22 cellular contexts compared by ENCODE assay signal in the genomic region with DNA sequence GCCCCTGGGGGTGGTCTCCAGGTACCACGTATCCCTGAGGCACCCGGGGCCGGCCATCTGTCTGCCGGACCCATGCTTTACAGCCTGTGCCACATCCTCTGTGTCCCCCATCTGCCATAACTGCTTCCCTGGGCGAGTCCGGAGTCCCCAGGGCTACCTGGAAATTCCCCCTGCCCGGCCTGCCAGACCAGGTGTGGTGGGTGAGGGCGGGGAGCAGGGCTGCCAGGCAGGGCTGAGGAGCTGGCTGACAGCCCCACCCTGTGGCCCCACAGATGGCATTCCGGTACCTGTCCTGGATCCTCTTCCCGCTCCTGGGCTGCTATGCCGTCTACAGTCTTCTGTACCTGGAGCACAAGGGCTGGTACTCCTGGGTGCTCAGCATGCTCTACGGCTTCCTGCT. TPM values are rescaled to one million over a fixed set of nuclear protein-coding genes. Genes with fewer than 3 reads are reported as not detected.
DNase-seq lines count a peak whose midpoint lies in the region; ATAC-seq, FAIRE-seq and TF ChIP-seq lines count a peak whose summit lies in the region.
"Had no signal": no experiment of that assay in that cellular context is flagged by ENCODE, and none has a peak within 500 bp of the region (broad histone marks: within the 10 kb centered on the region; RNA-seq: fewer than 3 reads in every experiment).

No MANE protein-coding gene starts in this region.

- no TSS peak for BruUV-seq in GM12878 (replicated peaks; lab: Mats Ljungman, UMichigan)

- H3K9me3 ChIP-seq in OCI-LY1 (ENCODE audit: low read length) = no peaks in the 10 kb centered on the region
- H3K9me3 ChIP-seq in GM12878 (replicated peaks; ENCODE audit: control insufficient read depth, insufficient read depth, low read length) = no peaks in the 10 kb centered on the region
- no peaks in the 10 kb centered on the region for H3K9me3 ChIP-seq in sigmoid colon
- no peaks in the 10 kb centered on the region for H3K9me3 ChIP-seq in upper lobe of right lung
- H3K9me3 ChIP-seq: A549, BLaER1 had no signal

- no peak for ATAC-seq in activated CD8-positive, alpha-beta memory T cell treated with anti-CD3 and anti-CD28 coated beads, Interleukin-2, amount 10 ng/mL, durations not matched to agents 7 days and 5 days
- ATAC-seq in GM12878 = peak; percentile 41
- ATAC-seq in upper lobe of right lung = no peak
- no peak for ATAC-seq in HG02840 (IDR thresholded peaks at IDR 0.05; ENCODE audit: low FRiP score, unreplicated experiment)
- ATAC-seq: A549, HCT116 had no signal

- H3K4me1 Mint-ChIP-seq in activated CD8-positive, alpha-beta memory T cell treated with anti-CD3 and anti-CD28 coated beads, Interleukin-2, amount 10 ng/mL, durations not matched to agents 7 days and 5 days = no peaks in the 10 kb centered on the region

- TF ChIP-seq EP300 in GM12878 (IDR thresholded peaks at IDR 0.05; ENCODE audit: borderline replicate concordance in 1 of 2, control insufficient read depth in 1 of 2, low read depth in 2 of 2, low read length in 2 of 2) (no peak), sigmoid colon (IDR thresholded peaks at IDR 0.05) (no peak)

- peak; percentile 29; the same call in 1 of the 2 replicates for TF ChIP-seq POLR2A in GM12878 (IDR thresholded peaks at IDR 0.05; ENCODE audit: low read depth, low read length)
- no peak for TF ChIP-seq POLR2A in sigmoid colon (IDR thresholded peaks at IDR 0.05)

- peak overlapping the region; percentile 46 for H3K27ac Mint-ChIP-seq in activated CD8-positive, alpha-beta memory T cell treated with anti-CD3 and anti-CD28 coated beads, Interleukin-2, amount 10 ng/mL, durations not matched to agents 7 days and 5 days
- H3K27ac Mint-ChIP-seq: HFFc6 had no signal

- SMC1A ChIA-PET in GM12878 (lab: Charles Lee; ENCODE audit: uncharacterized antibody, unreplicated experiment) = interaction anchor here (0.6 to 1.1 kb wide), 2 partner anchors 40 to 61 kb away, joined by 3 to 4 read pairs; no protein-coding TSS in a partner anchor

- peaks cover 2% of the 10 kb centered on the region for H3K36me3 Mint-ChIP-seq in activated CD8-positive, alpha-beta memory T cell treated with anti-CD3 and anti-CD28 coated beads, Interleukin-2, amount 10 ng/mL, durations not matched to agents 7 days and 5 days

- POLR2A ChIA-PET in GM12878 (lab: Charles Lee) = interaction anchor here (0.5 to 4.1 kb wide), 4 partner anchors 10 to 146 kb away, joined by 3 to 24 read pairs (median 4); a partner anchor contains a TSS

- H4K20me1 ChIP-seq in OCI-LY1 (ENCODE audit: insufficient read depth, low read length) (no peaks in the 10 kb centered on the region), GM12878 (ENCODE audit: control insufficient read depth, insufficient read depth) (no peaks in the 10 kb centered on the region)

- H3F3A ChIP-seq in OCI-LY1 (ENCODE audit: insufficient read depth, low read length) = no peaks in the 10 kb centered on the region

- no peaks in the 10 kb centered on the region for H3K27me3 Mint-ChIP-seq in activated CD8-positive, alpha-beta memory T cell treated with anti-CD3 and anti-CD28 coated beads, Interleukin-2, amount 10 ng/mL, durations not matched to agents 7 days and 5 days
- H3K27me3 Mint-ChIP-seq: CD4-positive, alpha-beta memory T cell had no signal

- H3K4me3 ChIP-seq in OCI-LY1 (ENCODE audit: low read depth, low read length, poor library complexity, severe bottlenecking) (no peak overlapping the region), GM12878 (no peak overlapping the region), sigmoid colon (no peak overlapping the region), upper lobe of right lung (no peak overlapping the region)
- H3K4me3 ChIP-seq: A549, BLaER1 had no signal

- CTCF ChIA-PET in activated CD8-positive, alpha-beta memory T cell treated with anti-CD3 and anti-CD28 coated beads, Interleukin-2, amount 10 ng/mL, durations not matched to agents 7 days and 5 days (lab: Charles Lee) = interaction anchor here (1.4 kb wide), 1 partner anchor 11 kb away, joined by 3 read pairs; a partner anchor contains a TSS
- CTCF ChIA-PET in GM12878 (lab: Yijun Ruan, JAX) = interaction anchor here (3.0 to 3.5 kb wide), 2 partner anchors 10 to 68 kb away, joined by 17 to 70 read pairs; a partner anchor contains a TSS

- H3K27ac ChIP-seq in OCI-LY1 (ENCODE audit: low read depth, low read length, poor library complexity, severe bottlenecking) (peak overlapping the region; percentile 73), GM12878 (ENCODE audit: control insufficient read depth, insufficient read depth) (peak overlapping the region; percentile 1), sigmoid colon (no peak overlapping the region), upper lobe of right lung (no peak overlapping the region)
- H3K27ac ChIP-seq: 22Rv1, A549, BLaER1 had no signal

- no peak overlapping the region for H3K4me3 Mint-ChIP-seq in activated CD8-positive, alpha-beta memory T cell treated with anti-CD3 and anti-CD28 coated beads, Interleukin-2, amount 10 ng/mL, durations not matched to agents 7 days and 5 days
- H3K4me3 Mint-ChIP-seq: CD14-positive monocyte; CD4-positive, alpha-beta memory T cell; HFFc6 had no signal

- in situ Hi-C loops in GM12878 (cut with MboI) = no loop called here

- H3K36me3 ChIP-seq in OCI-LY1 (ENCODE audit: insufficient read depth, low read length) = peaks cover 45% of the 10 kb centered on the region
- peaks cover 0 to 32% of the 10 kb centered on the region in 2 experiments; a peak in 3 of 4 replicates for H3K36me3 ChIP-seq in GM12878 (ENCODE audit: control insufficient read depth in 2 of 2, insufficient read depth in 2 of 2, low read length in 1 of 2)
- H3K36me3 ChIP-seq in sigmoid colon = peaks cover 13 to 66% (median 43%) of the 10 kb centered on the region in 4 donors
- peaks cover 60% of the 10 kb centered on the region for H3K36me3 ChIP-seq in upper lobe of right lung

- no peak for TF ChIP-seq RAD21 in GM12878 (IDR thresholded peaks at IDR 0.05; ENCODE audit: insufficient read depth, low read depth, low read length)

- H2AFZ ChIP-seq in OCI-LY1 (ENCODE audit: low read length) (no peak overlapping the region), GM12878 (ENCODE audit: control insufficient read depth, low read depth, low read length) (no peak overlapping the region)

- no peak for DNase-seq in activated CD8-positive, alpha-beta memory T cell treated with anti-CD3 and anti-CD28 coated beads, Interleukin-2, amount 10 ng/mL, durations not matched to agents 7 days and 5 days
- DNase-seq in activated CD8-positive, alpha-beta memory T cell treated with anti-CD3 and anti-CD28 coated beads for 24 hours = no peak
- DNase-seq in GM12878 (ENCODE audit: low read depth, low spot score) = no peak
- DNase-seq in sigmoid colon = peak; percentile 60
- DNase-seq in upper lobe of right lung = no peak
- no peak for DNase-seq in NCI-H2227 (lab: John Stamatoyannopoulos, UW; ENCODE audit: unreplicated experiment)
- DNase-seq: DMS153, DMS79, GF-D8, GOT3, HFFc6 had no signal

- WGBS in GM12878 (ENCODE audit: insufficient coverage, insufficient replicate concordance, low lambda C conversion rate, missing lambda C conversion rate) = 56% methylated on average over 12 of the region's 12 CpGs
- WGBS in sigmoid colon, 2 donors = 59 to 77% methylated on average over 12 of the region's 12 CpGs

- no peak for TF ChIP-seq CTCF in OCI-LY1 (IDR thresholded peaks at IDR 0.05; ENCODE audit: low read length)
- TF ChIP-seq CTCF in GM12878 (IDR thresholded peaks at IDR 0.05 in 2 of 3, conservative IDR thresholded peaks at IDR 0.05 in 1 of 3; ENCODE audit: control insufficient read depth in 2 of 3, extremely low read depth in 1 of 3, insufficient read depth in 1 of 3, low read depth in 3 of 3, low read length in 3 of 3) = 0 out of 6 replicates have a peak, but pooled peaks of 1 of the 3 experiments have one; percentile 7
- TF ChIP-seq CTCF in sigmoid colon (IDR thresholded peaks at IDR 0.05) = no peak
- TF ChIP-seq CTCF in upper lobe of right lung (IDR thresholded peaks at IDR 0.05) = no peak

- RAD21 ChIA-PET in GM12878 (lab: Charles Lee; ENCODE audit: unreplicated experiment) = interaction anchor here (1.5 to 3.5 kb wide), 2 partner anchors 49 to 69 kb away, joined by 5 to 16 read pairs; a partner anchor contains a TSS

- H3K4me1 ChIP-seq in OCI-LY1 (ENCODE audit: insufficient read depth, low read length, severe bottlenecking) (peaks cover 40% of the 10 kb centered on the region), GM12878 (ENCODE audit: control insufficient read depth, insufficient read depth, low read length) (peaks cover 12% of the 10 kb centered on the region), sigmoid colon (peaks cover 0 to 2% (median 0%) of the 10 kb centered on the region in 4 donors), upper lobe of right lung (no peaks in the 10 kb centered on the region)
- H3K4me1 ChIP-seq: A549 had no signal

- no peaks in the 10 kb centered on the region for H3K9me3 Mint-ChIP-seq in activated CD8-positive, alpha-beta memory T cell treated with anti-CD3 and anti-CD28 coated beads, Interleukin-2, amount 10 ng/mL, durations not matched to agents 7 days and 5 days (ENCODE audit: low read depth)
- H3K9me3 Mint-ChIP-seq: CD14-positive monocyte; CD4-positive, alpha-beta memory T cell; HFFc6 had no signal

- intact Hi-C loops in GM12878 (cut with micrococcal nuclease; ENCODE audit: unreplicated experiment) = no loop called here
- intact Hi-C loops in sigmoid colon (cut with DNase I) = no loop called here
- intact Hi-C loops in upper lobe of right lung (cut with DNase I) = no loop called here

- no peaks in the 10 kb centered on the region for H3K79me2 ChIP-seq in OCI-LY1 (ENCODE audit: insufficient read depth, low read length)
- H3K79me2 ChIP-seq in GM12878 (ENCODE audit: control insufficient read depth, insufficient read depth, low read length) = no peaks in the 10 kb centered on the region

- no peak overlapping the region for H3K4me2 ChIP-seq in OCI-LY1 (ENCODE audit: low read length)
- no peak overlapping the region for H3K4me2 ChIP-seq in GM12878 (ENCODE audit: control insufficient read depth, insufficient read depth)
- H3K4me2 ChIP-seq: A549, BLaER1 had no signal

- H3K9me2 ChIP-seq in OCI-LY1 (ENCODE audit: low read depth, low read length) = no peaks in the 10 kb centered on the region

- H3K9ac ChIP-seq in OCI-LY1 (ENCODE audit: low read length) (no peak overlapping the region), GM12878 (ENCODE audit: control insufficient read depth, insufficient read depth, low read length) (no peak overlapping the region)
- H3K9ac ChIP-seq: BLaER1 had no signal

- no peaks in the 10 kb centered on the region for H3K27me3 ChIP-seq in OCI-LY1 (ENCODE audit: insufficient read depth, low read length)
- H3K27me3 ChIP-seq in GM12878 (replicated peaks in 1 of 2; ENCODE audit: control insufficient read depth in 2 of 2, insufficient read depth in 2 of 2, low read length in 1 of 2) = no peaks in the 10 kb centered on the region
- no peaks in the 10 kb centered on the region for H3K27me3 ChIP-seq in sigmoid colon
- H3K27me3 ChIP-seq in upper lobe of right lung = no peaks in the 10 kb centered on the region
- H3K27me3 ChIP-seq: BLaER1 had no signal

- no peak for FAIRE-seq in GM12878 (lab: Jason Lieb, UNC)
- FAIRE-seq: A549, GM12891, GM18507 had no signal

RNA-seq across cellular contexts. Expression of a gene that starts 10.3 kb away (rescaled TPM):
- 10 to 100 TPM; 22.4 to 58.8 TPM for total RNA-seq in activated CD8-positive, alpha-beta memory T cell treated with anti-CD3 and anti-CD28 coated beads, Interleukin-2, amount 10 ng/mL, durations not matched to agents 7 days and 5 days
- 26.2 and 27.0 TPM in 2 replicates for total RNA-seq in GM12878 (2013; cell fraction: nucleolus; rRNA removed)
- total RNA-seq in GM12878 (2014; rRNA removed) (14.6 and 22.8 TPM in 2 replicates), GM12878 (2014; rRNA removed; fragmentation: Illumina TruSeq; extraction: Trizol) (8.4 and 9.1 TPM in 2 replicates), GM12878 (2021) (43.4 and 43.8 TPM in 2 replicates), sigmoid colon (10 to 100 TPM in 1 of 4 donors, 1 to 10 TPM in 3; 3.2 to 16.7 (median 4.1) TPM), upper lobe of right lung (17.5 TPM)
- polyA plus RNA-seq in GM12878 (2011; ENCODE audit: low read depth) = 7.3 TPM
- polyA plus RNA-seq in GM12878 (2011; rRNA removed) (9.9 and 20.6 TPM in 2 replicates), GM12878 (2014; fragmentation: Illumina TruSeq; extraction: Trizol) (3.6 and 5.6 TPM in 2 replicates), GM12878 (2014; fragmentation: Nextera tagmentation; extraction: Ambion mirVana) (1 to 10 TPM in 1 of 2 experiments, under 1 TPM in 1; 0.66 to 3.2 TPM), GM12878 (2014; rRNA removed) (27.9 and 38.9 TPM in 2 replicates), GM12878 (2016; fragmentation: Nextera tagmentation; extraction: Ambion mirVana) (10 to 100 TPM; 11.1 to 14.5 TPM), sigmoid colon (10 to 100 TPM; 21.0 to 50.2 (median 30.0) TPM)
- polyA plus RNA-seq in GM12878 (2011; cell fraction: cytosol; rRNA removed) = 34.4 and 43.0 TPM in 2 replicates
- polyA plus RNA-seq in GM12878 (2011; cell fraction: nucleus; rRNA removed) = 42.0 and 52.3 TPM in 2 replicates
- polyA plus RNA-seq in GM12878 (2012) = 27.3 and 32.8 TPM in 2 replicates
- polyA minus RNA-seq in GM12878 (2011; rRNA and poly(A)+ RNA removed) = 27.9 and 45.2 TPM in 2 replicates
- polyA minus RNA-seq in GM12878 (2011; cell fraction: cytosol; rRNA and poly(A)+ RNA removed) = 30.0 and 34.2 TPM in 2 replicates
- polyA minus RNA-seq in GM12878 (2011; cell fraction: nucleus; rRNA and poly(A)+ RNA removed) = 9.7 and 20.9 TPM in 2 replicates

RNA-seq across cellular contexts. Expression of a gene that starts 35.8 kb away (rescaled TPM):
- 10 to 100 TPM; 73.0 to 74.7 TPM for total RNA-seq in activated CD8-positive, alpha-beta memory T cell treated with anti-CD3 and anti-CD28 coated beads, Interleukin-2, amount 10 ng/mL, durations not matched to agents 7 days and 5 days
- 48.2 and 53.9 TPM in 2 replicates for total RNA-seq in GM12878 (2013; cell fraction: nucleolus; rRNA removed)
- total RNA-seq in GM12878 (2014; rRNA removed) (22.5 and 34.3 TPM in 2 replicates), GM12878 (2014; rRNA removed; fragmentation: Illumina TruSeq; extraction: Trizol) (10.5 and 14.4 TPM in 2 replicates), GM12878 (2021) (70.6 and 72.6 TPM in 2 replicates), sigmoid colon (10 to 100 TPM; 31.6 to 51.5 (median 45.1) TPM), upper lobe of right lung (103 TPM)
- 19.8 TPM for polyA plus RNA-seq in GM12878 (2011; ENCODE audit: low read depth)
- polyA plus RNA-seq in GM12878 (2011; rRNA removed) (13.3 and 33.1 TPM in 2 replicates), GM12878 (2014; fragmentation: Illumina TruSeq; extraction: Trizol) (28.5 and 51.2 TPM in 2 replicates), GM12878 (2014; fragmentation: Nextera tagmentation; extraction: Ambion mirVana) (1 to 10 TPM in 1 of 2 experiments, under 1 TPM in 1; 0.42 to 2.3 TPM), GM12878 (2014; rRNA removed) (36.2 and 43.4 TPM in 2 replicates), GM12878 (2016; fragmentation: Nextera tagmentation; extraction: Ambion mirVana) (10 to 100 TPM; 56.6 to 60.9 TPM), sigmoid colon (10 to 100 TPM; 22.2 to 94.0 (median 27.0) TPM)
- polyA plus RNA-seq in GM12878 (2011; cell fraction: cytosol; rRNA removed) = 49.1 and 49.9 TPM in 2 replicates
- 120 and 136 TPM in 2 replicates for polyA plus RNA-seq in GM12878 (2011; cell fraction: nucleus; rRNA removed)
- 37.1 and 39.2 TPM in 2 replicates for polyA plus RNA-seq in GM12878 (2012)
- polyA minus RNA-seq in GM12878 (2011; rRNA and poly(A)+ RNA removed) = 45.1 and 46.5 TPM in 2 replicates
- polyA minus RNA-seq in GM12878 (2011; cell fraction: cytosol; rRNA and poly(A)+ RNA removed) = 22.6 and 31.4 TPM in 2 replicates
- 23.0 and 39.7 TPM in 2 replicates for polyA minus RNA-seq in GM12878 (2011; cell fraction: nucleus; rRNA and poly(A)+ RNA removed)

RNA-seq across cellular contexts. Expression of a gene that starts 45.1 kb away (rescaled TPM):
- total RNA-seq in activated CD8-positive, alpha-beta memory T cell treated with anti-CD3 and anti-CD28 coated beads, Interleukin-2, amount 10 ng/mL, durations not matched to agents 7 days and 5 days = not detected
- not detected in 2 replicates for total RNA-seq in GM12878 (2013; cell fraction: nucleolus; rRNA removed)
- total RNA-seq in GM12878 (2014; rRNA removed) (not detected in 2 replicates), GM12878 (2014; rRNA removed; fragmentation: Illumina TruSeq; extraction: Trizol) (not detected in 2 replicates), GM12878 (2021) (not detected in 2 replicates), sigmoid colon (not detected), upper lobe of right lung (33.9 TPM)
- not detected for polyA plus RNA-seq in GM12878 (2011; ENCODE audit: low read depth)
- polyA plus RNA-seq in GM12878 (2011; rRNA removed) (0.52 and 0.72 TPM in 2 replicates), GM12878 (2014; fragmentation: Illumina TruSeq; extraction: Trizol) (not detected in 2 replicates), GM12878 (2014; fragmentation: Nextera tagmentation; extraction: Ambion mirVana) (not detected), GM12878 (2014; rRNA removed) (not detected in 2 replicates), GM12878 (2016; fragmentation: Nextera tagmentation; extraction: Ambion mirVana) (not detected), sigmoid colon (10 to 100 TPM in 1 of 3 donors, 1 to 10 TPM in 2; 3.0 to 10.6 (median 3.3) TPM)
- 1.2 and 1.3 TPM in 2 replicates for polyA plus RNA-seq in GM12878 (2011; cell fraction: cytosol; rRNA removed)
- polyA plus RNA-seq in GM12878 (2011; cell fraction: nucleus; rRNA removed) = not detected in 2 replicates
- 0.49 TPM in 1 of 2 replicates, not detected in the other for polyA plus RNA-seq in GM12878 (2012)
- polyA minus RNA-seq in GM12878 (2011; rRNA and poly(A)+ RNA removed) = 0.41 TPM in 1 of 2 replicates, not detected in the other
- polyA minus RNA-seq in GM12878 (2011; cell fraction: cytosol; rRNA and poly(A)+ RNA removed) = not detected in 2 replicates
- not detected in 2 replicates for polyA minus RNA-seq in GM12878 (2011; cell fraction: nucleus; rRNA and poly(A)+ RNA removed)
- total RNA-seq: H7, HFFc6 had no signal
- polyA plus RNA-seq: CD14-positive monocyte; CD4-positive, alpha-beta memory T cell had no signal

RNA-seq across cellular contexts. Expression of a gene that starts 47.9 kb away (rescaled TPM):
- 100 to 1,000 TPM; 114 to 121 TPM for total RNA-seq in activated CD8-positive, alpha-beta memory T cell treated with anti-CD3 and anti-CD28 coated beads, Interleukin-2, amount 10 ng/mL, durations not matched to agents 7 days and 5 days
- total RNA-seq in GM12878 (2013; cell fraction: nucleolus; rRNA removed) = 116 and 141 TPM in 2 replicates
- total RNA-seq in GM12878 (2014; rRNA removed) (28.5 and 28.9 TPM in 2 replicates), GM12878 (2014; rRNA removed; fragmentation: Illumina TruSeq; extraction: Trizol) (31.9 and 33.6 TPM in 2 replicates), GM12878 (2021) (66.7 and 75.8 TPM in 2 replicates), sigmoid colon (100 to 1,000 TPM in 1 of 4 donors, 10 to 100 TPM in 3; 61.9 to 157 (median 73.7) TPM), upper lobe of right lung (83.7 TPM)
- 32.0 TPM for polyA plus RNA-seq in GM12878 (2011; ENCODE audit: low read depth)
- polyA plus RNA-seq in GM12878 (2011; rRNA removed) (24.6 and 40.4 TPM in 2 replicates), GM12878 (2014; fragmentation: Illumina TruSeq; extraction: Trizol) (20.2 and 37.2 TPM in 2 replicates), GM12878 (2014; fragmentation: Nextera tagmentation; extraction: Ambion mirVana) (1 to 10 TPM in 1 of 2 experiments, under 1 TPM in 1; 0.68 to 2.3 TPM), GM12878 (2014; rRNA removed) (62.5 and 80.2 TPM in 2 replicates), GM12878 (2016; fragmentation: Nextera tagmentation; extraction: Ambion mirVana) (10 to 100 TPM; 18.5 to 23.6 TPM), sigmoid colon (10 to 100 TPM; 19.0 to 70.8 (median 19.2) TPM)
- 19.2 and 19.5 TPM in 2 replicates for polyA plus RNA-seq in GM12878 (2011; cell fraction: cytosol; rRNA removed)
- polyA plus RNA-seq in GM12878 (2011; cell fraction: nucleus; rRNA removed) = 208 and 258 TPM in 2 replicates
- 58.3 and 93.7 TPM in 2 replicates for polyA plus RNA-seq in GM12878 (2012)
- 23.8 and 26.4 TPM in 2 replicates for polyA minus RNA-seq in GM12878 (2011; rRNA and poly(A)+ RNA removed)
- 7.9 and 9.6 TPM in 2 replicates for polyA minus RNA-seq in GM12878 (2011; cell fraction: cytosol; rRNA and poly(A)+ RNA removed)
- 20.9 and 53.9 TPM in 2 replicates for polyA minus RNA-seq in GM12878 (2011; cell fraction: nucleus; rRNA and poly(A)+ RNA removed)

RNA-seq across cellular contexts. Expression of a gene that starts 48.9 kb away (rescaled TPM):
- total RNA-seq in activated CD8-positive, alpha-beta memory T cell treated with anti-CD3 and anti-CD28 coated beads, Interleukin-2, amount 10 ng/mL, durations not matched to agents 7 days and 5 days = not detected
- not detected in 2 replicates for total RNA-seq in GM12878 (2013; cell fraction: nucleolus; rRNA removed)
- not detected in 2 replicates for total RNA-seq in GM12878 (2014; rRNA removed)
- total RNA-seq in GM12878 (2014; rRNA removed; fragmentation: Illumina TruSeq; extraction: Trizol) = not detected in 2 replicates
- not detected in 2 replicates for total RNA-seq in GM12878 (2021)
- not detected for polyA plus RNA-seq in GM12878 (2011; ENCODE audit: low read depth)
- polyA plus RNA-seq in GM12878 (2011; rRNA removed) = not detected in 2 replicates
- not detected in 2 replicates for polyA plus RNA-seq in GM12878 (2011; cell fraction: cytosol; rRNA removed)
- polyA plus RNA-seq in GM12878 (2011; cell fraction: nucleus; rRNA removed) = not detected in 2 replicates
- not detected in 2 replicates for polyA plus RNA-seq in GM12878 (2012)
- polyA plus RNA-seq in GM12878 (2014; fragmentation: Illumina TruSeq; extraction: Trizol) = 1.4 TPM in 1 of 2 replicates, not detected in the other
- polyA plus RNA-seq in GM12878 (2014; fragmentation: Nextera tagmentation; extraction: Ambion mirVana) = not detected
- polyA plus RNA-seq in GM12878 (2014; rRNA removed) = not detected in 2 replicates
- polyA plus RNA-seq in GM12878 (2016; fragmentation: Nextera tagmentation; extraction: Ambion mirVana) = not detected
- polyA minus RNA-seq in GM12878 (2011; rRNA and poly(A)+ RNA removed) = not detected in 2 replicates
- not detected in 2 replicates for polyA minus RNA-seq in GM12878 (2011; cell fraction: cytosol; rRNA and poly(A)+ RNA removed)
- polyA minus RNA-seq in GM12878 (2011; cell fraction: nucleus; rRNA and poly(A)+ RNA removed) = not detected in 2 replicates
- not detected for total RNA-seq in sigmoid colon
- polyA plus RNA-seq in sigmoid colon = not detected
- total RNA-seq in upper lobe of right lung = not detected
- total RNA-seq: CD4-positive, alpha-beta memory T cell; H7; HFFc6 had no signal
- polyA plus RNA-seq: A549; CD14-positive monocyte; CD4-positive, alpha-beta memory T cell had no signal

Comparison
In these comparisons a context has a peak if more than half of its experiments do, and no peak if none do; other contexts are left out.
1. H3K27ac ChIP-seq: peak in OCI-LY1 (single experiment) and GM12878 (single experiment); none in sigmoid colon (0 of 4) and upper lobe of right lung (single experiment).
2. RNA of a gene that starts 45.1 kb away (total RNA-seq): 33.9 TPM in upper lobe of right lung (single experiment); not detected in sigmoid colon, not detected in activated CD8-positive, alpha-beta memory T cell treated with anti-CD3 and anti-CD28 coated beads, Interleukin-2, amount 10 ng/mL, durations not matched to agents 7 days and 5 days and not detected in GM12878; every median in the first group is over 10 times any median in the second.